Comparison of ENCODE assay signal across 21 cellular contexts in genomic region chr5:33317271-33317670, GRCh38.
A peak's percentile ranks its signal among the peaks of the same experiment; 100 is the strongest.
DNase-seq lines count a peak whose midpoint lies in the region; ATAC-seq and TF ChIP-seq lines count a peak whose summit lies in the region.
"Had no signal": no experiment of that assay in that cellular context is flagged by ENCODE, and none has a peak within 500 bp of the region (broad histone marks: within the 10 kb centered on the region; RNA-seq: fewer than 3 reads in every experiment).

No MANE protein-coding gene starts in this region.

- H3K14ac ChIP-seq in IMR-90 (replicated peaks; ENCODE audit: low read depth, low read length) = no peak overlapping the region

- BruUV-seq in IMR-90 (replicated peaks; lab: Mats Ljungman, UMichigan) = no TSS peak

- no peak overlapping the region for H2AK5ac ChIP-seq in IMR-90 (ENCODE audit: low read depth, low read length)

- no peak overlapping the region for H3K27ac ChIP-seq in IMR-90 (ENCODE audit: insufficient read depth, low read length)
- peak overlapping the region; percentile 52 for H3K27ac ChIP-seq in RWPE2 (ENCODE audit: poor library complexity, severe bottlenecking)
- H3K27ac ChIP-seq in left ventricle myocardium inferior (replicated peaks) = no peak overlapping the region
- H3K27ac ChIP-seq: dorsolateral prefrontal cortex, KMS-11, prostate gland had no signal

- H4K5ac ChIP-seq in IMR-90 (ENCODE audit: low read depth, low read length) = no peak overlapping the region; the same call in 1 of the 2 replicates

- no peak overlapping the region for H3K9ac ChIP-seq in IMR-90 (ENCODE audit: low read depth, low read length)
- H3K9ac ChIP-seq: KMS-11 had no signal

- H4K8ac ChIP-seq in IMR-90 (ENCODE audit: low read depth in 2 of 2, low read length in 2 of 2) = no peak overlapping the region

- no peak overlapping the region for H4K91ac ChIP-seq in IMR-90 (ENCODE audit: insufficient read depth, low read depth, low read length)

- in situ Hi-C loops in IMR-90 (cut with MboI; ENCODE audit: low sequenced_read_pairs) = no loop called here

- H4K20me1 ChIP-seq in IMR-90 (ENCODE audit: insufficient read depth, low read length) = no peaks in the 10 kb centered on the region

- H3K4me3 ChIP-seq in IMR-90 (ENCODE audit: insufficient read depth, low read depth, low read length) = no peak overlapping the region
- H3K4me3 ChIP-seq in RWPE2 (ENCODE audit: severe bottlenecking) = no peak overlapping the region
- no peak overlapping the region for H3K4me3 ChIP-seq in epithelial cell of esophagus (ENCODE audit: low read length)
- H3K4me3 ChIP-seq in left ventricle myocardium inferior = no peak overlapping the region
- H3K4me3 ChIP-seq: dorsolateral prefrontal cortex, GM12878, prostate gland had no signal

- POLR2A ChIA-PET in IMR-90 (lab: Charles Lee; ENCODE audit: unreplicated experiment) = no interaction called here

- peak overlapping the region; percentile 17; the same call in 1 of the 2 replicates for H2BK120ac ChIP-seq in IMR-90 (ENCODE audit: low read depth, low read length)

- H3K18ac ChIP-seq in IMR-90 (ENCODE audit: low read depth, low read length) = peak overlapping the region; percentile 40; the same call in 1 of the 2 replicates

- H2AFZ ChIP-seq in IMR-90 (replicated peaks; ENCODE audit: low read length, poor library complexity) = no peak overlapping the region

- H2BK20ac ChIP-seq in IMR-90 (ENCODE audit: low read depth, low read length) = peak overlapping the region; percentile 29; the same call in 1 of the 2 replicates

- no CpG with 5 or more reads among the region's 2 CpGs for WGBS in IMR-90 (ENCODE audit: extremely low coverage in 2 of 2, insufficient read length in 1 of 2), 2 experiments

- H2AK9ac ChIP-seq in IMR-90 (replicated peaks; ENCODE audit: low read depth, low read length, poor library complexity) = no peak overlapping the region

- TF ChIP-seq CTCF in IMR-90 (conservative IDR thresholded peaks at IDR 0.05; ENCODE audit: low read depth, low read length) = no peak
- no peak for TF ChIP-seq CTCF in RWPE2 (IDR thresholded peaks at IDR 0.05; ENCODE audit: poor library complexity, severe bottlenecking)
- no peak for TF ChIP-seq CTCF in epithelial cell of esophagus (IDR thresholded peaks at IDR 0.05; ENCODE audit: insufficient read depth, low read depth, low read length, missing control alignments)
- no peak for TF ChIP-seq CTCF in left ventricle myocardium inferior (IDR thresholded peaks at IDR 0.05; ENCODE audit: borderline replicate concordance)

- H3K79me1 ChIP-seq in IMR-90 (ENCODE audit: low read depth in 1 of 2, low read length in 2 of 2) = no peaks in the 10 kb centered on the region

- H3K9me3 ChIP-seq in IMR-90 (ENCODE audit: control insufficient read depth, insufficient read depth, low read length) (no peaks in the 10 kb centered on the region), RWPE2 (ENCODE audit: severe bottlenecking) (peaks cover 7% of the 10 kb centered on the region), left ventricle myocardium inferior (replicated peaks) (no peaks in the 10 kb centered on the region)
- H3K9me3 ChIP-seq: Caco-2, prostate gland had no signal

- intact Hi-C loops in IMR-90 (cut with micrococcal nuclease) (no loop called here), left ventricle myocardium inferior (cut with micrococcal nuclease) (no loop called here)

- no peak for TF ChIP-seq RAD21 in IMR-90 (IDR thresholded peaks at IDR 0.05; ENCODE audit: low read length)

- no peaks in the 10 kb centered on the region for H3K36me3 ChIP-seq in IMR-90 (ENCODE audit: control insufficient read depth, insufficient read depth, low read length)
- peaks cover 10% of the 10 kb centered on the region for H3K36me3 ChIP-seq in RWPE2 (ENCODE audit: low read depth)
- no peaks in the 10 kb centered on the region for H3K36me3 ChIP-seq in left ventricle myocardium inferior
- H3K36me3 ChIP-seq: prostate gland had no signal

- no peak overlapping the region for H3K4ac ChIP-seq in IMR-90 (ENCODE audit: low read depth, low read length)

- H3K27me3 ChIP-seq in IMR-90 (ENCODE audit: control insufficient read depth, insufficient read depth, low read length) (no peaks in the 10 kb centered on the region), RWPE2 (ENCODE audit: insufficient read depth, poor library complexity, severe bottlenecking) (no peaks in the 10 kb centered on the region), left ventricle myocardium inferior (ENCODE audit: low read depth) (no peaks in the 10 kb centered on the region)
- H3K27me3 ChIP-seq: dorsolateral prefrontal cortex had no signal

- H3K23ac ChIP-seq in IMR-90 (ENCODE audit: low read depth, low read length) = no peak overlapping the region

- peak overlapping the region; percentile 67 for H2BK5ac ChIP-seq in IMR-90 (ENCODE audit: low read depth, low read length, poor library complexity, severe bottlenecking)

- H2BK15ac ChIP-seq in IMR-90 (ENCODE audit: low read depth, low read length) = no peak overlapping the region

- H3K9me1 ChIP-seq in IMR-90 (ENCODE audit: insufficient read depth, low read length) = peaks cover 2% of the 10 kb centered on the region; the same call in 1 of the 2 replicates

- DNase-seq in IMR-90 = peak; percentile 52
- DNase-seq in RWPE2 (ENCODE audit: low spot score) = no peak
- peak; percentile 53 for DNase-seq in epithelial cell of esophagus (ENCODE audit: low read depth)
- DNase-seq in renal cortical epithelial cell (ENCODE audit: low read depth) = peak; percentile 2
- no peak for DNase-seq in left ventricle myocardium inferior
- DNase-seq in activated T-cell treated with anti-CD3 and anti-CD28 coated beads, Interleukin-2, amount 50 U/mL, for 1 hour = no peak
- DNase-seq: activated CD4-positive, alpha-beta T cell treated with anti-CD3 and anti-CD28 coated beads, Interleukin-2, amount 50 U/mL, for 48 hours; activated naive CD4-positive, alpha-beta T cell treated with anti-CD3 and anti-CD28 coated beads, Interleukin-2, amount 50 U/mL, for 16 hours; activated T-cell treated with anti-CD3 and anti-CD28 coated beads, Interleukin-2, amount 50 U/mL, for 4 hours; Caco-2; dorsolateral prefrontal cortex; GF-D8; NCI-H1436; NCI-H774 had no signal

- CTCF ChIA-PET in IMR-90 (lab: Yijun Ruan, JAX) = no interaction called here

- dilution Hi-C loops in IMR-90 (cut with HindIII; ENCODE audit: low sequenced_read_pairs, unreplicated experiment) = no loop called here

- no peak overlapping the region for H3K4me2 ChIP-seq in IMR-90 (ENCODE audit: low read depth, low read length)
- H3K4me2 ChIP-seq: KMS-11 had no signal

- no peak overlapping the region for H3K56ac ChIP-seq in IMR-90 (ENCODE audit: extremely low read depth, insufficient read depth, low read length)

- TF ChIP-seq POLR2A in IMR-90 (IDR thresholded peaks at IDR 0.05; ENCODE audit: low read depth, low read length) = no peak

- H3K4me1 ChIP-seq in IMR-90 (ENCODE audit: control insufficient read depth, insufficient read depth, low read length) = peaks cover 8% of the 10 kb centered on the region; the same call in 1 of the 2 replicates
- peaks cover 48% of the 10 kb centered on the region for H3K4me1 ChIP-seq in RWPE2 (ENCODE audit: insufficient read depth, poor library complexity, severe bottlenecking)
- no peaks in the 10 kb centered on the region for H3K4me1 ChIP-seq in left ventricle myocardium inferior
- H3K4me1 ChIP-seq: Caco-2, prostate gland had no signal

- no peak for ATAC-seq in IMR-90 (ENCODE audit: low read depth)
- ATAC-seq in RWPE2 (ENCODE audit: low read depth) = no peak; the same call in 2 of the 3 replicates
- ATAC-seq in GM21723 (IDR thresholded peaks at IDR 0.05; ENCODE audit: unreplicated experiment) = no peak
- no peak for ATAC-seq in GM18870 (IDR thresholded peaks at IDR 0.05; ENCODE audit: unreplicated experiment)
- ATAC-seq: activated T-cell treated with anti-CD3 and anti-CD28 coated beads, Interleukin-2, amount 50 U/mL, for 4 hours; esophagus mucosa; GM12878; stimulated activated effector memory CD8-positive, alpha-beta T cell treated with anti-CD3 and anti-CD28 coated beads, Interleukin-12 subunit alpha, Interleukin-12 subunit beta, amount 100 ng/mL, for 72 hours had no signal

TF ChIP-seq in IMR-90, 13 proteins besides CTCF, POLR2A, EP300 and RAD21:
- TF ChIP-seq MAFK (IDR thresholded peaks at IDR 0.05; ENCODE audit: low read depth, low read length) (no peak), RFX5 (IDR thresholded peaks at IDR 0.05; ENCODE audit: low read depth, low read length) (no peak), FOS (IDR thresholded peaks at IDR 0.05; ENCODE audit: low read depth, low read length) (no peak), MXI1 (IDR thresholded peaks at IDR 0.05; ENCODE audit: borderline replicate concordance, low read depth, low read length) (no peak), CEBPB (IDR thresholded peaks at IDR 0.05; ENCODE audit: low read depth, low read length) (no peak), MAZ (IDR thresholded peaks at IDR 0.05; ENCODE audit: borderline replicate concordance, low read depth, low read length) (no peak), RCOR1 (IDR thresholded peaks at IDR 0.05; ENCODE audit: insufficient replicate concordance, low read length) (no peak), BHLHE40 (IDR thresholded peaks at IDR 0.05; ENCODE audit: low read depth, low read length) (no peak), USF2 (IDR thresholded peaks at IDR 0.05; ENCODE audit: low read depth, low read length) (no peak), SMC3 (IDR thresholded peaks at IDR 0.05; ENCODE audit: low read depth, low read length) (no peak), NFE2L2 (IDR thresholded peaks at IDR 0.05; ENCODE audit: low read depth, low read length) (no peak), CHD1 (IDR thresholded peaks at IDR 0.05; ENCODE audit: low read depth, low read length) (no peak)
- TF ChIP-seq, protein P1, sequence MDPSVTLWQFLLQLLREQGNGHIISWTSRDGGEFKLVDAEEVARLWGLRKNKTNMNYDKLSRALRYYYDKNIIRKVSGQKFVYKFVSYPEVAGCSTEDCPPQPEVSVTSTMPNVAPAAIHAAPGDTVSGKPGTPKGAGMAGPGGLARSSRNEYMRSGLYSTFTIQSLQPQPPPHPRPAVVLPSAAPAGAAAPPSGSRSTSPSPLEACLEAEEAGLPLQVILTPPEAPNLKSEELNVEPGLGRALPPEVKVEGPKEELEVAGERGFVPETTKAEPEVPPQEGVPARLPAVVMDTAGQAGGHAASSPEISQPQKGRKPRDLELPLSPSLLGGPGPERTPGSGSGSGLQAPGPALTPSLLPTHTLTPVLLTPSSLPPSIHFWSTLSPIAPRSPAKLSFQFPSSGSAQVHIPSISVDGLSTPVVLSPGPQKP (IDR thresholded peaks at IDR 0.05; ENCODE audit: borderline replicate concordance, low read depth, low read length) = no peak

Comparison
In these comparisons a context has a peak if more than half of its experiments do, and no peak if none do; other contexts are left out.
1. DNase-seq: peak in IMR-90 (single experiment), epithelial cell of esophagus (single experiment) and renal cortical epithelial cell (single experiment); none in RWPE2 (single experiment), left ventricle myocardium inferior (single experiment) and activated T-cell treated with anti-CD3 and anti-CD28 coated beads, Interleukin-2, amount 50 U/mL, for 1 hour (single experiment).